In the genomic region with DNA sequence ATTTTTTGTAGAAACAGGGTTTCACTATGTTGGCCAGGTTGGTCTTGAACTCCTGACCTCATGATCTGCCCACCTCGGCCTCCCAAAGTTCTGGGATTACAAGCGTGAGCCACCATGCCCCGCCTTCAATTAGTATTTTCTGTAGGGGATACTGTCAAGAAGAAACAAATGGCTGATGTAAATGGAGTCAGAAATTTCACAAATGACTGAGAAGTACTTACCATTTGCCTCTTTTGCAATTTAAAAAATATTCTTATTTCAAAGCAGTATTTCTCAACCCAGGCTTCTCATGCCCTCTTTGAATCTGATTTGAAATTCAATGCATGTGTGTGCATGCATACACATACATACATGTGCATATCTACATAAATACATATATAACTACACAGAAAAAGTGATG, we compare ENCODE assay signal across 16 cellular contexts. TPM values are rescaled to one million over a fixed set of nuclear protein-coding genes. Genes with fewer than 3 reads are reported as not detected.
DNase-seq lines count a peak whose midpoint lies in the region; ATAC-seq and TF ChIP-seq lines count a peak whose summit lies in the region.
"Had no signal": no experiment of that assay in that cellular context is flagged by ENCODE, and none has a peak within 500 bp of the region (broad histone marks: within the 10 kb centered on the region; RNA-seq: fewer than 3 reads in every experiment).

No MANE protein-coding gene starts in this region.

- TF ChIP-seq CTCF in neural crest cell (conservative IDR thresholded peaks at IDR 0.05): no peak
- no peak for TF ChIP-seq CTCF in glutamatergic neuron (IDR thresholded peaks at IDR 0.05; ENCODE audit: partially characterized antibody, unreplicated experiment)

- peaks cover 19% of the 10 kb centered on the region for H3K36me3 Mint-ChIP-seq in activated T-cell treated with anti-CD3 and anti-CD28 coated beads, Interleukin-2, amount 50 U/mL, for 4 hours (ENCODE audit: insufficient read depth)
- H3K36me3 Mint-ChIP-seq in activated T-helper 2 cell treated with anti-CD3 and anti-CD28 coated beads, Interferon-gamma antibody, Interleukin-2, Interleukin-4, amounts not matched to agents 10 μg/mL and 5 μg/mL and 100 μg/mL, durations not matched to agents 14 hours and 24 hours and 36 hours (ENCODE audit: low read depth): peaks cover 62% of the 10 kb centered on the region
- no peaks in the 10 kb centered on the region for H3K36me3 Mint-ChIP-seq in neural crest cell (ENCODE audit: low read depth)
- H3K36me3 Mint-ChIP-seq in glutamatergic neuron (ENCODE audit: unreplicated experiment): no peaks in the 10 kb centered on the region

- no peak overlapping the region for H3K27ac Mint-ChIP-seq in activated T-helper 2 cell treated with anti-CD3 and anti-CD28 coated beads, Interferon-gamma antibody, Interleukin-2, Interleukin-4, amounts not matched to agents 10 μg/mL and 5 μg/mL and 100 μg/mL, durations not matched to agents 14 hours and 24 hours and 36 hours
- H3K27ac Mint-ChIP-seq in neural crest cell (ENCODE audit: unreplicated experiment) (no peak overlapping the region), glutamatergic neuron (ENCODE audit: unreplicated experiment) (no peak overlapping the region)

- no peak for DNase-seq in activated T-cell treated with anti-CD3 and anti-CD28 coated beads, Interleukin-2, amount 50 U/mL, for 4 hours
- no peak for DNase-seq in activated T-cell treated with anti-CD3 and anti-CD28 coated beads, Interleukin-2, amount 50 U/mL, for 48 hours
- DNase-seq in GM23248: peak; percentile 30
- no peak for DNase-seq in activated T-helper 2 cell treated with anti-CD3 and anti-CD28 coated beads, Interferon-gamma antibody, Interleukin-2, Interleukin-4, amounts not matched to agents 10 μg/mL and 5 μg/mL and 100 μg/mL, durations not matched to agents 14 hours and 24 hours and 36 hours (ENCODE audit: low spot score)
- DNase-seq in neural crest cell (ENCODE audit: low read depth, low spot score): no peak
- DNase-seq in amygdala (lab: John Stamatoyannopoulos, UW): no peak
- DNase-seq in glutamatergic neuron: no peak
- DNase-seq: activated CD8-positive, alpha-beta memory T cell treated with anti-CD3 and anti-CD28 coated beads for 24 hours; activated naive CD4-positive, alpha-beta T cell treated with anti-CD3 and anti-CD28 coated beads, Interleukin-2, amount 50 U/mL, for 16 hours; GDM1; H9; NCI-H187 treated with DMSO at 0.1 percent for 48 hours; NCI-H524; OCI-M1 had no signal

- H3K27ac ChIP-seq in GM23248: peak overlapping the region; percentile 32; the same call in 1 of the 2 replicates

- intact Hi-C loops in activated T-helper 2 cell treated with anti-CD3 and anti-CD28 coated beads, Interferon-gamma antibody, Interleukin-2, Interleukin-4, amounts not matched to agents 10 μg/mL and 5 μg/mL and 100 μg/mL, durations not matched to agents 14 hours and 24 hours and 36 hours (cut with micrococcal nuclease): no loop called here

- H3K4me2 ChIP-seq in GM23248 (ENCODE audit: unreplicated experiment): no peak overlapping the region

- H4K20me1 ChIP-seq in GM23248 (ENCODE audit: insufficient read depth): peaks cover 6% of the 10 kb centered on the region; the same call in 1 of the 2 replicates

- no peaks in the 10 kb centered on the region for H3K36me3 ChIP-seq in GM23248 (ENCODE audit: low read depth)
- H3K36me3 ChIP-seq: cardiac muscle cell had no signal

- no peaks in the 10 kb centered on the region for H3K9me3 Mint-ChIP-seq in activated T-cell treated with anti-CD3 and anti-CD28 coated beads, Interleukin-2, amount 50 U/mL, for 4 hours
- no peaks in the 10 kb centered on the region for H3K9me3 Mint-ChIP-seq in activated T-helper 2 cell treated with anti-CD3 and anti-CD28 coated beads, Interferon-gamma antibody, Interleukin-2, Interleukin-4, amounts not matched to agents 10 μg/mL and 5 μg/mL and 100 μg/mL, durations not matched to agents 14 hours and 24 hours and 36 hours
- H3K9me3 Mint-ChIP-seq in neural crest cell: no peaks in the 10 kb centered on the region
- H3K9me3 Mint-ChIP-seq in glutamatergic neuron (ENCODE audit: unreplicated experiment): peaks cover 2% of the 10 kb centered on the region
- H3K9me3 Mint-ChIP-seq: H9 had no signal

- H3K9me3 ChIP-seq in GM23248 (ENCODE audit: low read depth): no peaks in the 10 kb centered on the region

- H3K9me2 ChIP-seq in GM23248 (ENCODE audit: insufficient read depth): no peaks in the 10 kb centered on the region

- no peaks in the 10 kb centered on the region for H3K27me3 Mint-ChIP-seq in activated T-cell treated with anti-CD3 and anti-CD28 coated beads, Interleukin-2, amount 50 U/mL, for 4 hours (ENCODE audit: low read depth)
- no peaks in the 10 kb centered on the region for H3K27me3 Mint-ChIP-seq in activated T-helper 2 cell treated with anti-CD3 and anti-CD28 coated beads, Interferon-gamma antibody, Interleukin-2, Interleukin-4, amounts not matched to agents 10 μg/mL and 5 μg/mL and 100 μg/mL, durations not matched to agents 14 hours and 24 hours and 36 hours (ENCODE audit: low read depth)
- no peaks in the 10 kb centered on the region for H3K27me3 Mint-ChIP-seq in neural crest cell (ENCODE audit: low read depth)
- peaks cover 2% of the 10 kb centered on the region for H3K27me3 Mint-ChIP-seq in glutamatergic neuron (ENCODE audit: unreplicated experiment)

- no peak overlapping the region for H2AFZ ChIP-seq in GM23248

- WGBS in GM23248 (ENCODE audit: low coverage in 1 of 2, low lambda C conversion rate in 2 of 2, missing lambda C conversion rate in 2 of 2), 2 experiments: 78 to 86% methylated on average over 3 of the region's 3 CpGs

- H3K4me3 Mint-ChIP-seq in activated T-cell treated with anti-CD3 and anti-CD28 coated beads, Interleukin-2, amount 50 U/mL, for 4 hours: peak overlapping the region; percentile 49
- H3K4me3 Mint-ChIP-seq in activated T-helper 2 cell treated with anti-CD3 and anti-CD28 coated beads, Interferon-gamma antibody, Interleukin-2, Interleukin-4, amounts not matched to agents 10 μg/mL and 5 μg/mL and 100 μg/mL, durations not matched to agents 14 hours and 24 hours and 36 hours (ENCODE audit: low read depth): peak overlapping the region; percentile 21
- H3K4me3 Mint-ChIP-seq in neural crest cell: peak overlapping the region; percentile 50
- no peak overlapping the region for H3K4me3 Mint-ChIP-seq in glutamatergic neuron (ENCODE audit: unreplicated experiment)

- H3K27me3 ChIP-seq in GM23248 (replicated peaks; ENCODE audit: insufficient read depth): no peaks in the 10 kb centered on the region
- H3K27me3 ChIP-seq: cardiac muscle cell had no signal

- H3K9ac ChIP-seq in GM23248: no peak overlapping the region

- H3K4me3 ChIP-seq in GM23248: no peak overlapping the region
- H3K4me3 ChIP-seq: cardiac muscle cell had no signal

- peaks cover 92% of the 10 kb centered on the region for H3K79me2 ChIP-seq in GM23248 (ENCODE audit: insufficient read depth)

- in situ Hi-C loops in GM23248 (cut with MboI): no loop called here

- ATAC-seq in activated T-cell treated with anti-CD3 and anti-CD28 coated beads, Interleukin-2, amount 50 U/mL, for 4 hours: no peak
- ATAC-seq in HG02981 (IDR thresholded peaks at IDR 0.05; ENCODE audit: unreplicated experiment): no peak

- H3F3A ChIP-seq in GM23248 (ENCODE audit: insufficient read depth): peaks cover 17% of the 10 kb centered on the region; the same call in 1 of the 2 replicates

- H3K4me1 ChIP-seq in GM23248 (ENCODE audit: insufficient read depth): peaks cover 32% of the 10 kb centered on the region

- H3K4me1 Mint-ChIP-seq in activated T-cell treated with anti-CD3 and anti-CD28 coated beads, Interleukin-2, amount 50 U/mL, for 4 hours (ENCODE audit: low read depth): peaks cover 64% of the 10 kb centered on the region
- H3K4me1 Mint-ChIP-seq in activated T-helper 2 cell treated with anti-CD3 and anti-CD28 coated beads, Interferon-gamma antibody, Interleukin-2, Interleukin-4, amounts not matched to agents 10 μg/mL and 5 μg/mL and 100 μg/mL, durations not matched to agents 14 hours and 24 hours and 36 hours (ENCODE audit: low read depth): peaks cover 49% of the 10 kb centered on the region
- H3K4me1 Mint-ChIP-seq in neural crest cell (peaks cover 36% of the 10 kb centered on the region), glutamatergic neuron (ENCODE audit: low read depth, unreplicated experiment) (peaks cover 7% of the 10 kb centered on the region)

RNA-seq across cellular contexts. Expression of a gene that starts 4.3 kb away (rescaled TPM):
- 100 to 1,000 TPM; 562 to 636 (median 595) TPM for total RNA-seq in activated T-cell treated with anti-CD3 and anti-CD28 coated beads, Interleukin-2, amount 50 U/mL, for 4 hours
- total RNA-seq in GM23248 (2014; rRNA removed; shearing (Covaris generic)): 171 and 198 TPM in 2 replicates
- polyA plus RNA-seq in GM23248 (2016; fragmentation: Nextera tagmentation; extraction: Ambion mirVana): 225 and 227 TPM in 2 replicates
- 396 and 397 TPM in 2 replicates for total RNA-seq in activated T-helper 2 cell treated with anti-CD3 and anti-CD28 coated beads, Interferon-gamma antibody, Interleukin-2, Interleukin-4, amounts not matched to agents 10 μg/mL and 5 μg/mL and 100 μg/mL, durations not matched to agents 14 hours and 24 hours and 36 hours
- total RNA-seq in neural crest cell (220 and 229 TPM in 2 replicates), glutamatergic neuron (ENCODE audit: unreplicated experiment) (148 TPM)
